Comparison of ENCODE assay signal across 13 cellular contexts in genomic region chr19:18559685-18560084, GRCh38. TPM values are rescaled to one million over a fixed set of nuclear protein-coding genes. Genes with fewer than 3 reads are reported as not detected.
DNase-seq lines count a peak whose midpoint lies in the region; ATAC-seq, FAIRE-seq and TF ChIP-seq lines count a peak whose summit lies in the region.
"Had no signal": no experiment of that assay in that cellular context is flagged by ENCODE, and none has a peak within 500 bp of the region (broad histone marks: within the 10 kb centered on the region; RNA-seq: fewer than 3 reads in every experiment).

No MANE protein-coding gene starts in this region.

- no peak for TF ChIP-seq CTCF in CD4-positive, alpha-beta T cell (IDR thresholded peaks at IDR 0.05)
- TF ChIP-seq CTCF in astrocyte (IDR thresholded peaks at IDR 0.05; ENCODE audit: insufficient read depth, low read depth, low read length) (no peak), neural crest cell (conservative IDR thresholded peaks at IDR 0.05) (no peak)

- H3K9me3 Mint-ChIP-seq in CD4-positive, alpha-beta T cell: no peaks in the 10 kb centered on the region
- H3K9me3 Mint-ChIP-seq in astrocyte (ENCODE audit: unreplicated experiment) (no peaks in the 10 kb centered on the region), neural crest cell (no peaks in the 10 kb centered on the region)

- ATAC-seq in CD4-positive, alpha-beta T cell (ENCODE audit: poor library complexity): no peak
- no peak for ATAC-seq in left colon
- ATAC-seq: activated CD4-positive, CD25-positive, alpha-beta regulatory T cell treated with anti-CD3 and anti-CD28 coated beads, Interleukin-2, amount 50 U/mL, for 24 hours had no signal

- peak overlapping the region; percentile 93; the same call in 1 of the 2 replicates for H3K9ac ChIP-seq in Karpas-422 (ENCODE audit: low read length)
- no peak overlapping the region for H3K9ac ChIP-seq in astrocyte (ENCODE audit: low read length)

- H3K4me1 ChIP-seq in Karpas-422 (ENCODE audit: low read length) (peaks cover 18% of the 10 kb centered on the region), astrocyte (ENCODE audit: insufficient read depth, low read length) (peaks cover 9% of the 10 kb centered on the region)

- peaks cover 26% of the 10 kb centered on the region for H3K4me1 Mint-ChIP-seq in CD4-positive, alpha-beta T cell (ENCODE audit: low read depth)
- H3K4me1 Mint-ChIP-seq in astrocyte (ENCODE audit: low read depth, unreplicated experiment) (peaks cover 6% of the 10 kb centered on the region), neural crest cell (peaks cover 13% of the 10 kb centered on the region)

- no peak for DNase-seq in CD4-positive, alpha-beta T cell
- DNase-seq in Karpas-422 (peak; percentile 36), astrocyte (ENCODE audit: low read depth) (no peak), neural crest cell (ENCODE audit: low read depth, low spot score) (no peak), NCI-H748 treated with DMSO at 0.1 percent for 48 hours (lab: John Stamatoyannopoulos, UW) (no peak), urothelium cell line (ENCODE audit: low spot score) (no peak), left colon (no peak), NCI-H1436 (lab: John Stamatoyannopoulos, UW) (no peak)
- DNase-seq: anterior cingulate cortex, DMS153, small intestine had no signal

- H2AFZ ChIP-seq in Karpas-422 (ENCODE audit: low read length): no peak overlapping the region
- H2AFZ ChIP-seq in astrocyte (ENCODE audit: low read depth, low read length): no peak overlapping the region

- H3K9me2 ChIP-seq in Karpas-422 (replicated peaks; ENCODE audit: insufficient read depth, low read length): no peaks in the 10 kb centered on the region

- peak overlapping the region; percentile 95; the same call in 1 of the 2 replicates for H3K4me3 ChIP-seq in Karpas-422 (ENCODE audit: low read length)
- no peak overlapping the region for H3K4me3 ChIP-seq in astrocyte (ENCODE audit: insufficient read depth, low read depth, low read length)

- POLR2A ChIA-PET in CD4-positive, alpha-beta T cell (lab: Charles Lee): interaction anchor here (3.6 kb wide), 1 partner anchor 11 kb away, joined by 87 read pairs; the partner anchor contains the start of gene UBA52

- H3K27ac ChIP-seq in CD4-positive, alpha-beta T cell (ENCODE audit: low read depth, low read length): no peak overlapping the region
- no peak overlapping the region for H3K27ac ChIP-seq in Karpas-422 (ENCODE audit: low read length)
- H3K27ac ChIP-seq in astrocyte (ENCODE audit: low read depth, low read length): no peak overlapping the region

- H3K27me3 Mint-ChIP-seq in CD4-positive, alpha-beta T cell: no peaks in the 10 kb centered on the region
- H3K27me3 Mint-ChIP-seq in astrocyte (ENCODE audit: low read depth, unreplicated experiment): no peaks in the 10 kb centered on the region
- no peaks in the 10 kb centered on the region for H3K27me3 Mint-ChIP-seq in neural crest cell (ENCODE audit: low read depth)

- H3K27ac Mint-ChIP-seq in CD4-positive, alpha-beta T cell: peak overlapping the region; percentile 98
- H3K27ac Mint-ChIP-seq in astrocyte (ENCODE audit: unreplicated experiment) (no peak overlapping the region), neural crest cell (ENCODE audit: unreplicated experiment) (no peak overlapping the region)

- intact Hi-C loops in CD4-positive, alpha-beta T cell (cut with DNase I, micrococcal nuclease): loop anchor here in 1 of 2 experiments (2.0 kb wide), 1 partner anchor 39 kb away; no protein-coding TSS in a partner anchor
- intact Hi-C loops in left colon (cut with DNase I, micrococcal nuclease): no loop called here

- H4K20me1 ChIP-seq in Karpas-422 (ENCODE audit: insufficient read depth, low read depth, low read length) (no peaks in the 10 kb centered on the region), astrocyte (ENCODE audit: insufficient read depth, low read length) (peaks cover 14% of the 10 kb centered on the region)

- H3K9me3 ChIP-seq in CD4-positive, alpha-beta T cell (ENCODE audit: control insufficient read depth, low read length): no peaks in the 10 kb centered on the region
- H3K9me3 ChIP-seq in Karpas-422 (ENCODE audit: low read length) (no peaks in the 10 kb centered on the region), astrocyte (ENCODE audit: insufficient read depth, low read depth, low read length) (no peaks in the 10 kb centered on the region)

- H3K4me3 Mint-ChIP-seq in CD4-positive, alpha-beta T cell: peak overlapping the region; percentile 94
- H3K4me3 Mint-ChIP-seq in astrocyte (ENCODE audit: unreplicated experiment) (peak overlapping the region; percentile 97), neural crest cell (peak overlapping the region; percentile 93)

- FAIRE-seq in astrocyte (lab: Jason Lieb, UNC): no peak
- FAIRE-seq in urothelium cell line (lab: Jason Lieb, UNC): no peak
- FAIRE-seq: GM12892, small intestine had no signal

- H3K27me3 ChIP-seq in CD4-positive, alpha-beta T cell (ENCODE audit: control insufficient read depth, insufficient read depth, low read length): no peaks in the 10 kb centered on the region
- H3K27me3 ChIP-seq in Karpas-422 (ENCODE audit: low read length): no peaks in the 10 kb centered on the region
- no peaks in the 10 kb centered on the region for H3K27me3 ChIP-seq in astrocyte (ENCODE audit: insufficient read depth, low read length)

- H3K79me2 ChIP-seq in Karpas-422 (ENCODE audit: low read length) (peaks cover 33% of the 10 kb centered on the region), astrocyte (ENCODE audit: insufficient read depth, low read length) (peaks cover 42% of the 10 kb centered on the region)

- CTCF ChIA-PET in CD4-positive, alpha-beta T cell (lab: Charles Lee): interaction anchor here (1.0 to 3.0 kb wide), 3 partner anchors 15 to 40 kb away, joined by 3 to 12 read pairs (median 3); partner anchors contain the start of gene REX1BD

- H3K36me3 Mint-ChIP-seq in CD4-positive, alpha-beta T cell (ENCODE audit: low read depth): peaks cover 43% of the 10 kb centered on the region
- H3K36me3 Mint-ChIP-seq in astrocyte (ENCODE audit: low read depth, unreplicated experiment): peaks cover 8% of the 10 kb centered on the region
- H3K36me3 Mint-ChIP-seq in neural crest cell (ENCODE audit: low read depth): peaks cover 3% of the 10 kb centered on the region

- H3K36me3 ChIP-seq in Karpas-422 (ENCODE audit: insufficient read depth, low read length) (no peaks in the 10 kb centered on the region), astrocyte (ENCODE audit: insufficient read depth, low read length) (peaks cover 6% of the 10 kb centered on the region)

- peak overlapping the region; percentile 99 for H3K4me2 ChIP-seq in Karpas-422 (ENCODE audit: low read depth, low read length, poor library complexity, severe bottlenecking)
- no peak overlapping the region for H3K4me2 ChIP-seq in astrocyte (ENCODE audit: low read length)

RNA-seq across cellular contexts. Expression of gene KXD1, which starts 2.0 kb away (rescaled TPM):
- 10 to 100 TPM; 64.2 to 66.9 TPM for total RNA-seq in CD4-positive, alpha-beta T cell
- 103 and 128 TPM in 2 replicates for total RNA-seq in Karpas-422 (2014; rRNA removed; shearing (Covaris generic); ENCODE audit: low replicate concordance)
- total RNA-seq in astrocyte (73.4 and 80.2 TPM in 2 replicates), neural crest cell (88.5 and 91.7 TPM in 2 replicates), left colon (10 to 100 TPM; 63.7 to 72.4 TPM)

RNA-seq across cellular contexts. Expression of gene UBA52, which starts 12.0 kb away (rescaled TPM):
- total RNA-seq in CD4-positive, alpha-beta T cell: 1,000 to 10,000 TPM; 2,255 to 2,378 TPM
- 881 and 1,597 TPM in 2 replicates for total RNA-seq in Karpas-422 (2014; rRNA removed; shearing (Covaris generic); ENCODE audit: low replicate concordance)
- 1,213 and 1,287 TPM in 2 replicates for total RNA-seq in astrocyte
- total RNA-seq in neural crest cell: 1,081 and 1,137 TPM in 2 replicates
- total RNA-seq in left colon: 100 to 1,000 TPM; 798 to 822 TPM

RNA-seq across cellular contexts. Expression of gene FKBP8, which starts 16.3 kb away (rescaled TPM):
- 100 to 1,000 TPM; 147 to 152 TPM for total RNA-seq in CD4-positive, alpha-beta T cell
- total RNA-seq in Karpas-422 (2014; rRNA removed; shearing (Covaris generic); ENCODE audit: low replicate concordance): 92.6 and 255 TPM in 2 replicates
- total RNA-seq in astrocyte (246 and 251 TPM in 2 replicates), neural crest cell (173 and 175 TPM in 2 replicates), left colon (100 to 1,000 TPM; 174 to 197 TPM)

RNA-seq across cellular contexts. Expression of gene REX1BD, which starts 28.9 kb away (rescaled TPM):
- 10 to 100 TPM; 88.4 to 88.9 TPM for total RNA-seq in CD4-positive, alpha-beta T cell
- total RNA-seq in Karpas-422 (2014; rRNA removed; shearing (Covaris generic); ENCODE audit: low replicate concordance): 45.7 and 76.8 TPM in 2 replicates
- total RNA-seq in astrocyte (47.4 and 54.6 TPM in 2 replicates), neural crest cell (71.8 and 71.9 TPM in 2 replicates), left colon (10 to 100 TPM; 49.2 to 53.4 TPM)

RNA-seq across cellular contexts. Expression of gene ELL, which starts 37.8 kb away (rescaled TPM):
- total RNA-seq in CD4-positive, alpha-beta T cell: 10 to 100 TPM; 46.2 to 46.8 TPM
- 10.9 and 14.8 TPM in 2 replicates for total RNA-seq in Karpas-422 (2014; rRNA removed; shearing (Covaris generic); ENCODE audit: low replicate concordance)
- total RNA-seq in astrocyte: 16.0 TPM in 2 replicates
- 11.1 and 14.2 TPM in 2 replicates for total RNA-seq in neural crest cell
- total RNA-seq in left colon: 10 to 100 TPM; 18.1 to 19.1 TPM
